13 cellular contexts compared by ENCODE assay signal in genomic region chr7:104793066-104793465, GRCh38.
A peak's percentile ranks its signal among the peaks of the same experiment; 100 is the strongest.
DNase-seq lines count a peak whose midpoint lies in the region; ATAC-seq, FAIRE-seq and TF ChIP-seq lines count a peak whose summit lies in the region.
"Had no signal": no experiment of that assay in that cellular context is flagged by ENCODE, and none has a peak within 500 bp of the region (broad histone marks: within the 10 kb centered on the region; RNA-seq: fewer than 3 reads in every experiment).

No MANE protein-coding gene starts in this region.

- H3K27me3 ChIP-seq in RWPE2 (ENCODE audit: insufficient read depth, poor library complexity, severe bottlenecking), result no peaks in the 10 kb centered on the region

- H3K4me3 Mint-ChIP-seq in activated CD4-positive, alpha-beta T cell treated with anti-CD3 and anti-CD28 coated beads for 36 hours, result no peak overlapping the region
- H3K4me3 Mint-ChIP-seq: CD14-positive monocyte; CD8-positive, alpha-beta memory T cell; H9 had no signal

- no peak; the same call in 2 of the 3 replicates for ATAC-seq in RWPE2 (ENCODE audit: low read depth)
- no peak for ATAC-seq in activated CD4-positive, alpha-beta T cell treated with anti-CD3 and anti-CD28 coated beads for 36 hours
- ATAC-seq: A549 had no signal

- POLR2A ChIA-PET in activated CD4-positive, alpha-beta T cell treated with anti-CD3 and anti-CD28 coated beads for 36 hours (lab: Charles Lee), result no interaction called here

- CTCF ChIA-PET in activated CD4-positive, alpha-beta T cell treated with anti-CD3 and anti-CD28 coated beads for 36 hours (lab: Charles Lee), result interaction anchor here (0.8 to 1.3 kb wide), 3 partner anchors 125 to 561 kb away, joined by 3 read pairs; no protein-coding TSS in a partner anchor

- H3K9me3 Mint-ChIP-seq in activated CD4-positive, alpha-beta T cell treated with anti-CD3 and anti-CD28 coated beads for 36 hours (ENCODE audit: low read depth), result no peaks in the 10 kb centered on the region
- H3K9me3 Mint-ChIP-seq: CD8-positive, alpha-beta memory T cell; H9 had no signal

- H3K27ac ChIP-seq in RWPE2 (ENCODE audit: poor library complexity, severe bottlenecking), result peak overlapping the region; percentile 9
- H3K27ac ChIP-seq: A549 had no signal

- H3K27me3 Mint-ChIP-seq in activated CD4-positive, alpha-beta T cell treated with anti-CD3 and anti-CD28 coated beads for 36 hours, result peaks cover 17% of the 10 kb centered on the region

- TF ChIP-seq CTCF in RWPE2 (IDR thresholded peaks at IDR 0.05; ENCODE audit: poor library complexity, severe bottlenecking), result no peak
- TF ChIP-seq CTCF in fibroblast of mammary gland (conservative IDR thresholded peaks at IDR 0.05; ENCODE audit: control insufficient read depth, insufficient read depth, low read depth, low read length), result no peak

- DNase-seq in RWPE2 (ENCODE audit: low spot score) (no peak), amniotic epithelial cell (ENCODE audit: low read depth) (peak; percentile 1), fibroblast of mammary gland (ENCODE audit: low read depth) (peak; percentile 2), urothelium cell line (ENCODE audit: low spot score) (no peak), mucosa of gallbladder (ENCODE audit: low spot score) (no peak)
- DNase-seq in NK-92 treated with Interleukin-12 subunit alpha and Interleukin-12 subunit beta, amount 100 ng/mL, for 24 hours (lab: John Stamatoyannopoulos, UW), result no peak
- DNase-seq in activated CD4-positive, alpha-beta T cell treated with anti-CD3 and anti-CD28 coated beads for 36 hours, result no peak
- DNase-seq: Caco-2; CD8-positive, alpha-beta memory T cell; GOT3; H9 had no signal

- H3K4me3 ChIP-seq in RWPE2 (ENCODE audit: severe bottlenecking), result no peak overlapping the region
- H3K4me3 ChIP-seq in fibroblast of mammary gland (ENCODE audit: control insufficient read depth, low read depth, low read length), result no peak overlapping the region
- H3K4me3 ChIP-seq: A549 had no signal

- FAIRE-seq in urothelium cell line (lab: Jason Lieb, UNC), result peak; percentile 66
- FAIRE-seq: A549 had no signal

- no peaks in the 10 kb centered on the region for H3K9me3 ChIP-seq in RWPE2 (ENCODE audit: severe bottlenecking)
- H3K9me3 ChIP-seq: A549, Caco-2 had no signal

- peaks cover 9% of the 10 kb centered on the region for H3K4me1 ChIP-seq in RWPE2 (ENCODE audit: insufficient read depth, poor library complexity, severe bottlenecking)
- H3K4me1 ChIP-seq: A549, Caco-2 had no signal

- intact Hi-C loops in activated CD4-positive, alpha-beta T cell treated with anti-CD3 and anti-CD28 coated beads for 36 hours (cut with DNase I, micrococcal nuclease), result no loop called here

- no peaks in the 10 kb centered on the region for H3K36me3 ChIP-seq in RWPE2 (ENCODE audit: low read depth)

- no peaks in the 10 kb centered on the region for H3K36me3 Mint-ChIP-seq in activated CD4-positive, alpha-beta T cell treated with anti-CD3 and anti-CD28 coated beads for 36 hours (ENCODE audit: low read depth)
- H3K36me3 Mint-ChIP-seq: CD14-positive monocyte; CD8-positive, alpha-beta memory T cell had no signal

- H3K27ac Mint-ChIP-seq in activated CD4-positive, alpha-beta T cell treated with anti-CD3 and anti-CD28 coated beads for 36 hours, result no peak overlapping the region
- H3K27ac Mint-ChIP-seq: CD14-positive monocyte; CD8-positive, alpha-beta memory T cell; H9 had no signal

- no peaks in the 10 kb centered on the region for H3K4me1 Mint-ChIP-seq in activated CD4-positive, alpha-beta T cell treated with anti-CD3 and anti-CD28 coated beads for 36 hours
- H3K4me1 Mint-ChIP-seq: CD14-positive monocyte; CD8-positive, alpha-beta memory T cell had no signal

Comparison
In these comparisons a context has a peak if more than half of its experiments do, and no peak if none do; other contexts are left out.
1. DNase-seq: peak in amniotic epithelial cell (single experiment) and fibroblast of mammary gland (single experiment); none in RWPE2 (single experiment), urothelium cell line (single experiment), NK-92 treated with Interleukin-12 subunit alpha and Interleukin-12 subunit beta, amount 100 ng/mL, for 24 hours (single experiment), activated CD4-positive, alpha-beta T cell treated with anti-CD3 and anti-CD28 coated beads for 36 hours (single experiment) and mucosa of gallbladder (single experiment).